In genomic region chr11:82831364-82831763, GRCh38 we compare ENCODE assay signal across 23 cellular contexts.
"Had no signal": no experiment of that assay in that cellular context is flagged by ENCODE, and none has a peak within 500 bp of the region (broad histone marks: within the 10 kb centered on the region; RNA-seq: fewer than 3 reads in every experiment).

No MANE protein-coding gene starts in this region.

- H3K4me3 ChIP-seq: heart left ventricle, left ventricle myocardium inferior, lower lobe of right lung, neural progenitor cell, ovary, prostate gland, suprapubic skin, thyroid gland had no signal

- DNase-seq: cortex of kidney; effector memory CD4-positive, alpha-beta T cell; heart left ventricle; hypothalamus; left ventricle myocardium inferior; lower lobe of right lung; natural killer cell; nucleus accumbens; ovary; retina; stimulated activated CD4-positive, alpha-beta T cell treated with anti-CD3 and anti-CD28 coated beads, Interleukin-2, amount 100 ng/mL, for 24 hours; stimulated activated CD4-positive, alpha-beta T cell treated with anti-CD3 and anti-CD28 coated beads, Interleukin-4, amount 100 ng/mL, for 4 hours; stimulated activated naive B cell treated with anti-CD40 and anti-IgM and Interleukin-4, amounts not matched to agents 10 μg/mL and 1 μg/mL and 100 μg/mL, for 72 hours; thyroid gland had no signal

- H3K4me1 ChIP-seq: heart left ventricle, left ventricle myocardium inferior, lower lobe of right lung, neural progenitor cell, prostate gland, suprapubic skin, thyroid gland had no signal

- H3K27ac ChIP-seq: heart left ventricle, left ventricle myocardium inferior, lower lobe of right lung, neural progenitor cell, ovary, prostate gland, suprapubic skin, thyroid gland had no signal

- H3K27me3 ChIP-seq: heart left ventricle, ovary, suprapubic skin, thyroid gland had no signal

- H3K36me3 ChIP-seq: neural progenitor cell, ovary, prostate gland had no signal

- H3K9me3 ChIP-seq: heart left ventricle, left ventricle myocardium inferior, lower lobe of right lung, ovary, prostate gland, suprapubic skin, thyroid gland had no signal

- FAIRE-seq: endometrium, frontal cortex, islet of Langerhans, urothelium cell line had no signal

- ATAC-seq: esophagus mucosa; heart left ventricle; lower lobe of right lung; natural killer cell; sciatic nerve; stimulated activated naive B cell treated with anti-CD40 and anti-IgM and Interleukin-4, amounts not matched to agents 10 μg/mL and 1 μg/mL and 100 μg/mL, for 72 hours had no signal
